In genomic region chr12:15651381-15651780, GRCh38 we compare ENCODE assay signal across 15 cellular contexts.
"Had no signal": no experiment of that assay in that cellular context is flagged by ENCODE, and none has a peak within 500 bp of the region (broad histone marks: within the 10 kb centered on the region; RNA-seq: fewer than 3 reads in every experiment).

No MANE protein-coding gene starts in this region.

- H3K4me1 Mint-ChIP-seq: naive B cell had no signal

- H3K9me3 ChIP-seq: esophagus muscularis mucosa had no signal

- H3K9me3 Mint-ChIP-seq: naive B cell, nephron progenitor cell had no signal

- H3K4me3 Mint-ChIP-seq: naive B cell, nephron progenitor cell had no signal

- H3K27me3 ChIP-seq: esophagus muscularis mucosa had no signal

- ATAC-seq: left colon, left ventricle myocardium superior, sciatic nerve had no signal

- H3K27me3 Mint-ChIP-seq: naive B cell had no signal

- H3K36me3 Mint-ChIP-seq: naive B cell had no signal

- DNase-seq: effector memory CD4-positive, alpha-beta T cell; head of caudate nucleus; hippocampal formation; left colon; left ventricle myocardium superior; mesendoderm; naive B cell; nephron progenitor cell; posterior cingulate gyrus; stimulated activated naive CD4-positive, alpha-beta T cell; trophoblast cell had no signal

- H3K4me1 ChIP-seq: esophagus muscularis mucosa had no signal

- H3K4me3 ChIP-seq: esophagus muscularis mucosa, lung had no signal

- H3K27ac ChIP-seq: epithelial cell of prostate, esophagus muscularis mucosa had no signal

- H3K27ac Mint-ChIP-seq: naive B cell had no signal
